ENCODE assay signal across 11 cellular contexts in the genomic region with DNA sequence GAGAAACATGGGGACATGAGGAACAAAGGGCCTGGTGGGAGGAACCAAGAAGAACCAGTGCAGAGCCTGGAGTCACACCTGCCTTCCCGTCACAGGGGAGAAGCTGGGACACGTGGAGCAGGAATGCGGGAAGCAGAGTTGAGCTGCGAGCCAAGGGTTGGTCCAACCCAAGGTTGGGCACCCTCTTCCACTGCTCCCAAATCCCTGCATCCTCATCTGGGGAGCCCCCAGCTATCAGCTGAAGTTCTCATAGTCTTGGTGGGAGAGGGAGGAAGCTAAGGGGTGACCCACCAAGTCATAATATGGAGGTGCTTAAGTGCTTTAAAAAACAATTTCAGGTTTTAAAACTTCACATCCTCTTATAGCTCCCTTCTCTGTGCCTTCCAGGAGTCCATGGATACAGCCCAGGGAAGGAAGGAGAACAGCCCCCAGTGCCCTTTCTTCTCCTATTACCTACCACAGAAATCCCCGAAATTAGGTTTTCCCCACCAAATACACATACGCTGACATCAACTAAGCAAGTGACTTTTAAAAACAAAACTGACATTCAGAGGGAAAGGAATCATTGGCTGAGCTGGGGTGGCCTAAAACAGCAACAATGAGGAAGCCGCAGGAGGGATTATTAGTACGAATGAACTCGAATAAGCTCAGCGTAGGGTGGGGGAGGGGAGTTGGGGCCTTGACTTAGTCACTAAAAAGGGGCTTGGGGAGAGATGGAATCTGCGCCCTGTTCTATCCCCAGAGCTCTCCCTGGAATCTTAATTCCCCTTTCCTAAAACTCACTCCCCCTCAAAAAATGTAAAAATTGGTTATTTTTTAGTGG. TPM values are rescaled to one million over a fixed set of nuclear protein-coding genes. Genes with fewer than 3 reads are reported as not detected.
A peak's percentile ranks its signal among the peaks of the same experiment; 100 is the strongest.
DNase-seq lines count a peak whose midpoint lies in the region; ATAC-seq, FAIRE-seq and TF ChIP-seq lines count a peak whose summit lies in the region.
"Had no signal": no experiment of that assay in that cellular context is flagged by ENCODE, and none has a peak within 500 bp of the region (broad histone marks: within the 10 kb centered on the region; RNA-seq: fewer than 3 reads in every experiment).

No MANE protein-coding gene starts in this region.

- H3K9me3 ChIP-seq in Panc1 (ENCODE audit: control insufficient read depth, insufficient read depth, low read depth, low read length): no peaks in the 10 kb centered on the region
- H3K9me3 ChIP-seq in endothelial cell of umbilical vein (replicated peaks; ENCODE audit: control insufficient read depth, insufficient read depth, low read length): no peaks in the 10 kb centered on the region
- H3K9me3 ChIP-seq: pancreas had no signal

- H3K36me3 ChIP-seq in Panc1 (ENCODE audit: control insufficient read depth, insufficient read depth, low read length) (peaks cover 2% of the 10 kb centered on the region; the same call in 1 of the 2 replicates), endothelial cell of umbilical vein (ENCODE audit: control insufficient read depth in 2 of 2, extremely low read depth in 1 of 2, insufficient read depth in 2 of 2, low read length in 2 of 2) (peaks cover 21 to 43% of the 10 kb centered on the region in 2 experiments), rectal smooth muscle tissue (ENCODE audit: control insufficient read depth, insufficient read depth, low read length) (peaks cover 46% of the 10 kb centered on the region)

- dilution Hi-C loops in endothelial cell of umbilical vein (cut with MboI; ENCODE audit: extremely low pct_ligation_motif_present, low sequenced_read_pairs): no loop called here

- TF ChIP-seq CTCF in Panc1 (IDR thresholded peaks at IDR 0.05): no peak
- no peak for TF ChIP-seq CTCF in endothelial cell of umbilical vein (IDR thresholded peaks at IDR 0.05; ENCODE audit: extremely low read depth in 1 of 2, insufficient read depth in 1 of 2, low read depth in 1 of 2, low read length in 2 of 2)

- POLR2A ChIA-PET in Panc1 (lab: Charles Lee): interaction anchor here (0.7 kb wide), 4 partner anchors 14 to 40 kb away, joined by 4 to 8 read pairs (median 6); no protein-coding TSS in a partner anchor
- POLR2A ChIA-PET in endothelial cell of umbilical vein (lab: Charles Lee): interaction anchor here (0.6 to 3.9 kb wide), 12 partner anchors 9 to 425 kb away, joined by 3 to 23 read pairs (median 4); a partner anchor contains a TSS

- in situ Hi-C loops in Panc1 (cut with HindIII; ENCODE audit: low pct_unique_long_range_greater_than_20kb, low sequenced_read_pairs): no loop called here

- H3K4me1 ChIP-seq in Panc1 (ENCODE audit: control insufficient read depth, insufficient read depth, low read length): peaks cover 15% of the 10 kb centered on the region
- peaks cover 17% of the 10 kb centered on the region for H3K4me1 ChIP-seq in endothelial cell of umbilical vein (ENCODE audit: control insufficient read depth, extremely low read depth, insufficient read depth, low read length)
- H3K4me1 ChIP-seq in rectal smooth muscle tissue (ENCODE audit: control insufficient read depth, insufficient read depth, low read length): peaks cover 19% of the 10 kb centered on the region

- H3K4me3 ChIP-seq in Panc1 (ENCODE audit: low read depth in 2 of 2, low read length in 2 of 2) (no peak overlapping the region), endothelial cell of umbilical vein (replicated peaks in 1 of 3; ENCODE audit: insufficient read depth in 1 of 3, low read depth in 1 of 3, low read length in 3 of 3) (no peak overlapping the region), rectal smooth muscle tissue (ENCODE audit: low read length) (no peak overlapping the region)
- H3K4me3 ChIP-seq: pancreas had no signal

- no peak for FAIRE-seq in endothelial cell of umbilical vein (lab: Jason Lieb, UNC)
- FAIRE-seq in GM19239 (lab: Jason Lieb, UNC): no peak
- FAIRE-seq: pancreas had no signal

- H3K27ac ChIP-seq in Panc1 (ENCODE audit: low read length) (no peak overlapping the region; the same call in 1 of the 2 replicates), endothelial cell of umbilical vein (ENCODE audit: insufficient read depth, low read depth, low read length) (no peak overlapping the region), rectal smooth muscle tissue (ENCODE audit: low read depth, low read length) (peak overlapping the region; percentile 99)
- H3K27ac ChIP-seq: pancreas had no signal

- H3K79me2 ChIP-seq in endothelial cell of umbilical vein (ENCODE audit: control insufficient read depth, insufficient read depth, low read length): peaks cover 33% of the 10 kb centered on the region

- H2AFZ ChIP-seq in endothelial cell of umbilical vein (ENCODE audit: low read depth, low read length): no peak overlapping the region

- H3K9ac ChIP-seq in endothelial cell of umbilical vein (replicated peaks; ENCODE audit: extremely low read depth, insufficient read depth, low read length) (no peak overlapping the region), rectal smooth muscle tissue (ENCODE audit: low read length) (no peak overlapping the region)

- peak; percentile 64 for TF ChIP-seq POLR2A in endothelial cell of umbilical vein (IDR thresholded peaks at IDR 0.05; ENCODE audit: low read depth, low read length)

- no peaks in the 10 kb centered on the region for H3K9me1 ChIP-seq in endothelial cell of umbilical vein (replicated peaks; ENCODE audit: control insufficient read depth, extremely low read depth, insufficient read depth, low read length)

- H4K20me1 ChIP-seq in endothelial cell of umbilical vein (replicated peaks; ENCODE audit: control insufficient read depth, extremely low read depth, insufficient read depth, low read length): no peaks in the 10 kb centered on the region

- ATAC-seq in Panc1 (no peak), GM21619 (IDR thresholded peaks at IDR 0.05; ENCODE audit: unreplicated experiment) (no peak)
- ATAC-seq: pancreas had no signal

- H3K27me3 ChIP-seq in Panc1 (ENCODE audit: control insufficient read depth, insufficient read depth, low read length) (no peaks in the 10 kb centered on the region), endothelial cell of umbilical vein (ENCODE audit: control insufficient read depth in 2 of 2, insufficient read depth in 2 of 2, low read length in 2 of 2) (no peaks in the 10 kb centered on the region), rectal smooth muscle tissue (ENCODE audit: control insufficient read depth, insufficient read depth, low read length) (no peaks in the 10 kb centered on the region)
- H3K27me3 ChIP-seq: pancreas had no signal

- BruUV-seq in Panc1 (replicated peaks; lab: Mats Ljungman, UMichigan) (TSS peak; percentile 95), endothelial cell of umbilical vein (replicated peaks; lab: Mats Ljungman, UMichigan) (no TSS peak)

- CTCF ChIA-PET in Panc1 (lab: Charles Lee) (interaction anchor here (0.6 to 0.8 kb wide), 3 partner anchors 26 to 44 kb away, joined by 3 to 8 read pairs (median 5); a partner anchor contains a TSS), endothelial cell of umbilical vein (lab: Charles Lee) (interaction anchor here (0.9 to 3.3 kb wide), 6 partner anchors 13 to 44 kb away, joined by 3 to 16 read pairs (median 10); a partner anchor contains a TSS)

- intact Hi-C loops in Panc1 (cut with micrococcal nuclease; ENCODE audit: unreplicated experiment) (no loop called here), endothelial cell of umbilical vein (cut with micrococcal nuclease) (no loop called here)

- peak; percentile 16 for DNase-seq in DMS 273 (lab: John Stamatoyannopoulos, UW; ENCODE audit: unreplicated experiment)
- no peak for DNase-seq in DMS 273 treated with DMSO at 0.1 percent for 48 hours (lab: John Stamatoyannopoulos, UW)
- no peak for DNase-seq in Panc1 (ENCODE audit: low read depth, low spot score)
- no peak for DNase-seq in endothelial cell of umbilical vein (ENCODE audit: low read depth, low spot score)
- no peak for DNase-seq in GM19239 (ENCODE audit: insufficient read length, low spot score)
- DNase-seq in stimulated activated naive CD4-positive, alpha-beta T cell (lab: John Stamatoyannopoulos, UW): no peak
- DNase-seq: 8988T; activated CD4-positive, CD25-positive, alpha-beta regulatory T cell had no signal

- H3K4me2 ChIP-seq in endothelial cell of umbilical vein (ENCODE audit: insufficient read depth, low read length): no peak overlapping the region

RNA-seq across cellular contexts. Expression of a gene that starts 4.5 kb away (rescaled TPM):
- total RNA-seq in Panc1 (2021; ENCODE audit: unreplicated experiment) (1,024 TPM), endothelial cell of umbilical vein (2,364 and 2,543 TPM in 2 replicates)
- 1,487 TPM for polyA plus RNA-seq in Panc1 (2012; ENCODE audit: insufficient read length)
- polyA plus RNA-seq in endothelial cell of umbilical vein: 6,581 and 8,470 TPM in 2 replicates
- 8,079 and 10,456 TPM in 2 replicates for polyA plus RNA-seq in endothelial cell of umbilical vein (2011; cell fraction: cytosol; rRNA removed)
- 3,910 and 4,229 TPM in 2 replicates for polyA plus RNA-seq in endothelial cell of umbilical vein (2011; cell fraction: nucleus; rRNA removed)
- 3,697 and 4,342 TPM in 2 replicates for polyA plus RNA-seq in endothelial cell of umbilical vein (2012)
- 1,454 and 1,687 TPM in 2 replicates for polyA minus RNA-seq in endothelial cell of umbilical vein
- polyA minus RNA-seq in endothelial cell of umbilical vein (2011; cell fraction: cytosol; rRNA and poly(A)+ RNA removed): 254 TPM
- 383 and 457 TPM in 2 replicates for polyA minus RNA-seq in endothelial cell of umbilical vein (2011; cell fraction: nucleus; rRNA and poly(A)+ RNA removed)

RNA-seq across cellular contexts. Expression of a gene that starts 10.3 kb away (rescaled TPM):
- total RNA-seq in Panc1 (2021; ENCODE audit: unreplicated experiment): 66.5 TPM
- 236 TPM for polyA plus RNA-seq in Panc1 (2012; ENCODE audit: insufficient read length)
- total RNA-seq in endothelial cell of umbilical vein: 135 and 137 TPM in 2 replicates
- polyA plus RNA-seq in endothelial cell of umbilical vein: 130 and 185 TPM in 2 replicates
- polyA plus RNA-seq in endothelial cell of umbilical vein (2011; cell fraction: cytosol; rRNA removed): 126 and 160 TPM in 2 replicates
- 61.3 and 80.4 TPM in 2 replicates for polyA plus RNA-seq in endothelial cell of umbilical vein (2011; cell fraction: nucleus; rRNA removed)
- polyA plus RNA-seq in endothelial cell of umbilical vein (2012): 94.9 and 153 TPM in 2 replicates
- 46.8 and 54.7 TPM in 2 replicates for polyA minus RNA-seq in endothelial cell of umbilical vein
- polyA minus RNA-seq in endothelial cell of umbilical vein (2011; cell fraction: cytosol; rRNA and poly(A)+ RNA removed): 28.4 TPM
- polyA minus RNA-seq in endothelial cell of umbilical vein (2011; cell fraction: nucleus; rRNA and poly(A)+ RNA removed): 11.9 and 12.2 TPM in 2 replicates

RNA-seq across cellular contexts. Expression of a gene that starts 26.6 kb away (rescaled TPM):
- total RNA-seq in Panc1 (2021; ENCODE audit: unreplicated experiment) (129 TPM), endothelial cell of umbilical vein (117 and 121 TPM in 2 replicates)
- 105 TPM for polyA plus RNA-seq in Panc1 (2012; ENCODE audit: insufficient read length)
- polyA plus RNA-seq in endothelial cell of umbilical vein: 51.1 and 51.9 TPM in 2 replicates
- polyA plus RNA-seq in endothelial cell of umbilical vein (2011; cell fraction: cytosol; rRNA removed): 40.9 and 43.3 TPM in 2 replicates
- 286 and 302 TPM in 2 replicates for polyA plus RNA-seq in endothelial cell of umbilical vein (2011; cell fraction: nucleus; rRNA removed)
- 86.0 and 86.1 TPM in 2 replicates for polyA plus RNA-seq in endothelial cell of umbilical vein (2012)
- polyA minus RNA-seq in endothelial cell of umbilical vein: 152 and 159 TPM in 2 replicates
- polyA minus RNA-seq in endothelial cell of umbilical vein (2011; cell fraction: cytosol; rRNA and poly(A)+ RNA removed): 42.2 TPM
- polyA minus RNA-seq in endothelial cell of umbilical vein (2011; cell fraction: nucleus; rRNA and poly(A)+ RNA removed): 150 and 170 TPM in 2 replicates

RNA-seq across cellular contexts. Expression of a gene that starts 34.6 kb away (rescaled TPM):
- total RNA-seq in Panc1 (2021; ENCODE audit: unreplicated experiment) (152 TPM), endothelial cell of umbilical vein (133 and 161 TPM in 2 replicates)
- polyA plus RNA-seq in Panc1 (2012; ENCODE audit: insufficient read length): 100 TPM
- polyA plus RNA-seq in endothelial cell of umbilical vein: 233 and 234 TPM in 2 replicates
- polyA plus RNA-seq in endothelial cell of umbilical vein (2011; cell fraction: cytosol; rRNA removed): 159 and 161 TPM in 2 replicates
- 247 and 260 TPM in 2 replicates for polyA plus RNA-seq in endothelial cell of umbilical vein (2011; cell fraction: nucleus; rRNA removed)
- 106 and 110 TPM in 2 replicates for polyA plus RNA-seq in endothelial cell of umbilical vein (2012)
- polyA minus RNA-seq in endothelial cell of umbilical vein: 309 and 339 TPM in 2 replicates
- 102 TPM for polyA minus RNA-seq in endothelial cell of umbilical vein (2011; cell fraction: cytosol; rRNA and poly(A)+ RNA removed)
- polyA minus RNA-seq in endothelial cell of umbilical vein (2011; cell fraction: nucleus; rRNA and poly(A)+ RNA removed): 90.2 and 91.4 TPM in 2 replicates

RNA-seq across cellular contexts. Expression of a gene that starts 44.6 kb away (rescaled TPM):
- 6.0 TPM for total RNA-seq in Panc1 (2021; ENCODE audit: unreplicated experiment)
- 5.0 TPM for polyA plus RNA-seq in Panc1 (2012; ENCODE audit: insufficient read length)
- total RNA-seq in endothelial cell of umbilical vein: 8.7 and 10.1 TPM in 2 replicates
- polyA plus RNA-seq in endothelial cell of umbilical vein: 2.6 and 3.0 TPM in 2 replicates
- 1.3 and 1.5 TPM in 2 replicates for polyA plus RNA-seq in endothelial cell of umbilical vein (2011; cell fraction: cytosol; rRNA removed)
- 5.0 and 6.5 TPM in 2 replicates for polyA plus RNA-seq in endothelial cell of umbilical vein (2011; cell fraction: nucleus; rRNA removed)
- polyA plus RNA-seq in endothelial cell of umbilical vein (2012): 3.1 and 3.8 TPM in 2 replicates
- 12.2 and 15.4 TPM in 2 replicates for polyA minus RNA-seq in endothelial cell of umbilical vein
- polyA minus RNA-seq in endothelial cell of umbilical vein (2011; cell fraction: cytosol; rRNA and poly(A)+ RNA removed): 3.3 TPM
- 13.9 and 21.3 TPM in 2 replicates for polyA minus RNA-seq in endothelial cell of umbilical vein (2011; cell fraction: nucleus; rRNA and poly(A)+ RNA removed)
